Comparison of ENCODE assay signal across 27 cellular contexts in the genomic region with DNA sequence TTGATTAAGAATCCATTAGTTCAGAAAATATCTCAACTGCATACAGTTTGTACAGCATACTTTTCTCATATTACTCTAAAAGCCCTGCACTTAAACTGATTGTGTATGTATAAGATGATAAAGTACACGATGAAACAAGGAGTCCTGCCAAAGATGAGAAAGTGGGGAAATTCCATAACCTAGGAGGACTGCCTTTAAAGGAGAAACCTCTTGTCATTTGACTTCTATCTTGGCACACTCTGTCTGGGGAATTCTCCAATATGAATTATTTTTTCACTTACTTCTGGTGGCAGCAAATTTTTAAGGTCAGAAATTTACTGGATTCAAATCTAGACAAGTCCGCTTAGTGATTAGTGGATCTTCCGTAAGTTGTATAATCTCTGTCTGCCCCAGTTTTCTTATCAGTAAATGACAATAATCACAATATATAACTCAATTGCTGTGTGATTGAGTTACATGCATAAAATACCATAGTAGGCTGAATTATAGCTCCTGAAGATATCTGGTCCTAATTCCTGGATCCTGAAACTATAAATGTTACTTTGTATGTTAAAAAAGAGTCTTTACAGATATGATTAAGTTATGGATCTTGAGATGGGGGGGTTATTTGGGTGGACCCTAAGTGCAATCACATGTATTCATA.
"Had no signal": no experiment of that assay in that cellular context is flagged by ENCODE, and none has a peak within 500 bp of the region (broad histone marks: within the 10 kb centered on the region; RNA-seq: fewer than 3 reads in every experiment).

No MANE protein-coding gene starts in this region.

- H3K27ac Mint-ChIP-seq: activated CD4-positive, alpha-beta memory T cell treated with anti-CD3 and anti-CD28 coated beads, Interleukin-2, amount 10 ng/mL, durations not matched to agents 7 days and 5 days; activated CD4-positive, alpha-beta T cell treated with anti-CD3 and anti-CD28 coated beads, Interleukin-2, amount 10 ng/mL, durations not matched to agents 7 days and 5 days; activated naive CD4-positive, alpha-beta T cell treated with anti-CD3 and anti-CD28 coated beads, Interleukin-2, amount 10 ng/mL, durations not matched to agents 7 days and 5 days; activated naive CD4-positive, alpha-beta T cell treated with anti-CD3 and anti-CD28 coated beads, Interleukin-2, amount 50 U/mL, for 72 hours; activated naive CD8-positive, alpha-beta T cell treated with anti-CD3 and anti-CD28 coated beads, Interleukin-2, amount 10 ng/mL, durations not matched to agents 7 days and 5 days; activated T-cell treated with anti-CD3 and anti-CD28 coated beads, Interleukin-2, amount 50 U/mL, for 24 hours; activated T-cell treated with anti-CD3 and anti-CD28 coated beads, Interleukin-2, amount 50 U/mL, for 72 hours; WTC11 had no signal

- H3K36me3 Mint-ChIP-seq: activated naive CD4-positive, alpha-beta T cell treated with anti-CD3 and anti-CD28 coated beads, Interleukin-2, amount 10 ng/mL, durations not matched to agents 7 days and 5 days; activated naive CD4-positive, alpha-beta T cell treated with anti-CD3 and anti-CD28 coated beads, Interleukin-2, amount 50 U/mL, for 72 hours; activated naive CD8-positive, alpha-beta T cell treated with anti-CD3 and anti-CD28 coated beads, Interleukin-2, amount 10 ng/mL, durations not matched to agents 7 days and 5 days; WTC11 had no signal

- H3K4me1 Mint-ChIP-seq: activated CD4-positive, alpha-beta memory T cell treated with anti-CD3 and anti-CD28 coated beads, Interleukin-2, amount 10 ng/mL, durations not matched to agents 7 days and 5 days; activated CD4-positive, alpha-beta T cell treated with anti-CD3 and anti-CD28 coated beads, Interleukin-2, amount 10 ng/mL, durations not matched to agents 7 days and 5 days; activated naive CD4-positive, alpha-beta T cell treated with anti-CD3 and anti-CD28 coated beads, Interleukin-2, amount 10 ng/mL, durations not matched to agents 7 days and 5 days; activated naive CD8-positive, alpha-beta T cell treated with anti-CD3 and anti-CD28 coated beads, Interleukin-2, amount 10 ng/mL, durations not matched to agents 7 days and 5 days; central memory CD8-positive, alpha-beta T cell; WTC11 had no signal

- H3K4me3 Mint-ChIP-seq: activated CD4-positive, alpha-beta memory T cell treated with anti-CD3 and anti-CD28 coated beads, Interleukin-2, amount 10 ng/mL, durations not matched to agents 7 days and 5 days; activated CD4-positive, alpha-beta T cell treated with anti-CD3 and anti-CD28 coated beads, Interleukin-2, amount 10 ng/mL, durations not matched to agents 7 days and 5 days; activated naive CD4-positive, alpha-beta T cell treated with anti-CD3 and anti-CD28 coated beads, Interleukin-2, amount 10 ng/mL, durations not matched to agents 7 days and 5 days; activated naive CD8-positive, alpha-beta T cell treated with anti-CD3 and anti-CD28 coated beads, Interleukin-2, amount 10 ng/mL, durations not matched to agents 7 days and 5 days; activated T-cell treated with anti-CD3 and anti-CD28 coated beads, Interleukin-2, amount 50 U/mL, for 24 hours; activated T-cell treated with anti-CD3 and anti-CD28 coated beads, Interleukin-2, amount 50 U/mL, for 72 hours; central memory CD8-positive, alpha-beta T cell; WTC11 had no signal

- H3K27me3 Mint-ChIP-seq: activated naive CD4-positive, alpha-beta T cell treated with anti-CD3 and anti-CD28 coated beads, Interleukin-2, amount 10 ng/mL, durations not matched to agents 7 days and 5 days had no signal

- H3K4me1 ChIP-seq: gastrocnemius medialis had no signal

- H3K27ac ChIP-seq: brain microvascular endothelial cell, epithelial cell of prostate, foreskin keratinocyte, gastrocnemius medialis had no signal

- H3K36me3 ChIP-seq: brain microvascular endothelial cell, gastrocnemius medialis had no signal

- H3K4me3 ChIP-seq: gastrocnemius medialis had no signal

- H3K27me3 ChIP-seq: brain microvascular endothelial cell, foreskin keratinocyte, gastrocnemius medialis had no signal

- H3K9me3 Mint-ChIP-seq: activated CD4-positive, alpha-beta memory T cell treated with anti-CD3 and anti-CD28 coated beads, Interleukin-2, amount 10 ng/mL, durations not matched to agents 7 days and 5 days; activated CD4-positive, alpha-beta T cell treated with anti-CD3 and anti-CD28 coated beads, Interleukin-2, amount 10 ng/mL, durations not matched to agents 7 days and 5 days; activated naive CD4-positive, alpha-beta T cell treated with anti-CD3 and anti-CD28 coated beads, Interleukin-2, amount 10 ng/mL, durations not matched to agents 7 days and 5 days; activated naive CD4-positive, alpha-beta T cell treated with anti-CD3 and anti-CD28 coated beads, Interleukin-2, amount 50 U/mL, for 72 hours; activated naive CD8-positive, alpha-beta T cell treated with anti-CD3 and anti-CD28 coated beads, Interleukin-2, amount 10 ng/mL, durations not matched to agents 7 days and 5 days; activated T-cell treated with anti-CD3 and anti-CD28 coated beads, Interleukin-2, amount 50 U/mL, for 24 hours; activated T-cell treated with anti-CD3 and anti-CD28 coated beads, Interleukin-2, amount 50 U/mL, for 72 hours; central memory CD8-positive, alpha-beta T cell; WTC11 had no signal

- H3K9me3 ChIP-seq: gastrocnemius medialis had no signal

- DNase-seq: activated CD4-positive, alpha-beta memory T cell treated with anti-CD3 and anti-CD28 coated beads, Interleukin-2, amount 10 ng/mL, durations not matched to agents 7 days and 5 days; activated CD4-positive, alpha-beta T cell treated with anti-CD3 and anti-CD28 coated beads for 1 hour; activated CD4-positive, alpha-beta T cell treated with anti-CD3 and anti-CD28 coated beads for 4 hours; activated CD4-positive, alpha-beta T cell treated with anti-CD3 and anti-CD28 coated beads, Interleukin-2, amount 10 ng/mL, durations not matched to agents 7 days and 5 days; activated CD4-positive, alpha-beta T cell treated with anti-CD3 and anti-CD28 coated beads, Interleukin-2, amount 50 U/mL, for 4 hours; activated CD8-positive, alpha-beta memory T cell treated with anti-CD3 and anti-CD28 coated beads, Interleukin-2, amount 50 U/mL, for 48 hours; activated gamma-delta T cell; activated naive CD4-positive, alpha-beta T cell; activated naive CD4-positive, alpha-beta T cell treated with anti-CD3 and anti-CD28 coated beads, Interleukin-2, amount 10 ng/mL, durations not matched to agents 7 days and 5 days; activated naive CD8-positive, alpha-beta T cell treated with anti-CD3 and anti-CD28 coated beads, Interleukin-2, amount 10 ng/mL, durations not matched to agents 7 days and 5 days; activated T-cell treated with anti-CD3 and anti-CD28 coated beads for 4 hours; activated T-cell treated with anti-CD3 and anti-CD28 coated beads, Interleukin-2, amount 50 U/mL, for 24 hours; activated T-cell treated with anti-CD3 and anti-CD28 coated beads, Interleukin-2, amount 50 U/mL, for 72 hours; amniotic stem cell; anterior cingulate cortex; brain microvascular endothelial cell; cortex of kidney; dermis blood vessel endothelial cell; effector CD4-positive, alpha-beta T cell; foreskin keratinocyte; gastrocnemius medialis; head of caudate nucleus; T-helper 2 cell had no signal
